ENCODE assay signal across 8 cellular contexts in genomic region chr17:68205808-68206563, GRCh38. TPM values are rescaled to one million over a fixed set of nuclear protein-coding genes. Genes with fewer than 3 reads are reported as not detected.
DNase-seq lines count a peak whose midpoint lies in the region; ATAC-seq and TF ChIP-seq lines count a peak whose summit lies in the region.
"Not testable (repeated sequence)": the region's sequence is repeated elsewhere in the genome, so short reads cannot be mapped to it uniquely, and the experiment has no call there.

No MANE protein-coding gene starts in this region.

- peak in 1 of 2 experiments; percentile 38 for DNase-seq in Caco-2
- peak; percentile 70 for DNase-seq in NCI-H69 (lab: John Stamatoyannopoulos, UW)
- not testable (repeated sequence) for DNase-seq in activated T-cell treated with anti-CD3 and anti-CD28 coated beads, Interleukin-2, amount 50 U/mL, for 4 hours; epithelial cell of esophagus (ENCODE audit: low read depth); stimulated activated naive B cell treated with anti-CD40 and anti-IgM and Interleukin-4, amounts not matched to agents 10 μg/mL and 1 μg/mL and 100 μg/mL, for 72 hours
- DNase-seq in medulla oblongata (ENCODE audit: extremely low spot score): peak; percentile 24

- H3K4me3 ChIP-seq in Caco-2 (ENCODE audit: low read depth, low read length): peak overlapping the region; percentile 91
- H3K4me3 ChIP-seq in epithelial cell of esophagus (ENCODE audit: low read length): peak overlapping the region; percentile 72

- not testable (repeated sequence) for H3K9me3 Mint-ChIP-seq in Caco-2 (ENCODE audit: unreplicated experiment); activated T-cell treated with anti-CD3 and anti-CD28 coated beads, Interleukin-2, amount 50 U/mL, for 4 hours; stimulated activated naive B cell treated with anti-CD40 and anti-IgM and Interleukin-4, amounts not matched to agents 10 μg/mL and 1 μg/mL and 100 μg/mL, for 72 hours

- not testable (repeated sequence) for H3K36me3 Mint-ChIP-seq in Caco-2 (ENCODE audit: insufficient read depth, unreplicated experiment)
- peaks cover 10% of the 10 kb centered on the region for H3K36me3 Mint-ChIP-seq in activated T-cell treated with anti-CD3 and anti-CD28 coated beads, Interleukin-2, amount 50 U/mL, for 4 hours (ENCODE audit: insufficient read depth)
- H3K36me3 Mint-ChIP-seq in stimulated activated naive B cell treated with anti-CD40 and anti-IgM and Interleukin-4, amounts not matched to agents 10 μg/mL and 1 μg/mL and 100 μg/mL, for 72 hours: peaks cover 23 to 38% of the 10 kb centered on the region in 2 donors

- ATAC-seq in GM21390 (IDR thresholded peaks at IDR 0.05; ENCODE audit: unreplicated experiment) (peak; percentile 32), HG03280 (IDR thresholded peaks at IDR 0.05; ENCODE audit: unreplicated experiment) (peak; percentile 37)
- peak; percentile 35 to 36 for ATAC-seq in activated T-cell treated with anti-CD3 and anti-CD28 coated beads, Interleukin-2, amount 50 U/mL, for 4 hours
- ATAC-seq in stimulated activated naive B cell treated with anti-CD40 and anti-IgM and Interleukin-4, amounts not matched to agents 10 μg/mL and 1 μg/mL and 100 μg/mL, for 72 hours (replicated peaks): peak; percentile 48 to 57

- not testable (repeated sequence) for BruUV-seq in Caco-2 (replicated peaks; lab: Mats Ljungman, UMichigan)

- not testable (repeated sequence) for TF ChIP-seq CTCF in Caco-2 (IDR thresholded peaks at IDR 0.05; ENCODE audit: insufficient read depth in 1 of 2, low read depth in 1 of 2, low read length in 1 of 2, severe bottlenecking in 1 of 2, unreplicated experiment in 1 of 2); epithelial cell of esophagus (IDR thresholded peaks at IDR 0.05; ENCODE audit: insufficient read depth, low read depth, low read length, missing control alignments)

- not testable (repeated sequence) for H3K27me3 Mint-ChIP-seq in Caco-2 (ENCODE audit: insufficient read depth, unreplicated experiment); activated T-cell treated with anti-CD3 and anti-CD28 coated beads, Interleukin-2, amount 50 U/mL, for 4 hours (ENCODE audit: low read depth); stimulated activated naive B cell treated with anti-CD40 and anti-IgM and Interleukin-4, amounts not matched to agents 10 μg/mL and 1 μg/mL and 100 μg/mL, for 72 hours

- not testable (repeated sequence) for H3K4me1 ChIP-seq in Caco-2

- H3K9me3 ChIP-seq in Caco-2: not testable (repeated sequence)

- H3K27me3 ChIP-seq in Caco-2 (replicated peaks; ENCODE audit: control insufficient read depth, insufficient read depth, low read length): not testable (repeated sequence)

- H3K4me1 Mint-ChIP-seq in Caco-2 (ENCODE audit: low read depth, unreplicated experiment): not testable (repeated sequence)
- H3K4me1 Mint-ChIP-seq in activated T-cell treated with anti-CD3 and anti-CD28 coated beads, Interleukin-2, amount 50 U/mL, for 4 hours (ENCODE audit: low read depth): peaks cover 34% of the 10 kb centered on the region
- H3K4me1 Mint-ChIP-seq in stimulated activated naive B cell treated with anti-CD40 and anti-IgM and Interleukin-4, amounts not matched to agents 10 μg/mL and 1 μg/mL and 100 μg/mL, for 72 hours: peaks cover 19 to 39% of the 10 kb centered on the region in 2 donors

- H3K27ac Mint-ChIP-seq in Caco-2 (ENCODE audit: unreplicated experiment): not testable (repeated sequence)
- H3K27ac Mint-ChIP-seq in stimulated activated naive B cell treated with anti-CD40 and anti-IgM and Interleukin-4, amounts not matched to agents 10 μg/mL and 1 μg/mL and 100 μg/mL, for 72 hours: peak overlapping the region; percentile 95

- H3K36me3 ChIP-seq in Caco-2 (ENCODE audit: control insufficient read depth, insufficient read depth, low read length): not testable (repeated sequence)

- POLR2A ChIA-PET in Caco-2 (lab: Charles Lee): not testable (repeated sequence)

- CTCF ChIA-PET in Caco-2 (lab: Charles Lee): interaction anchor here (1.3 kb wide), 1 partner anchor 41 kb away, joined by 4 read pairs; the partner anchor contains the start of gene AMZ2

- H3K4me3 Mint-ChIP-seq in Caco-2 (ENCODE audit: unreplicated experiment): peak overlapping the region; percentile 67
- peak overlapping the region; percentile 91 for H3K4me3 Mint-ChIP-seq in activated T-cell treated with anti-CD3 and anti-CD28 coated beads, Interleukin-2, amount 50 U/mL, for 4 hours
- peak overlapping the region; percentile 87 to 88 for H3K4me3 Mint-ChIP-seq in stimulated activated naive B cell treated with anti-CD40 and anti-IgM and Interleukin-4, amounts not matched to agents 10 μg/mL and 1 μg/mL and 100 μg/mL, for 72 hours

- intact Hi-C loops in Caco-2 (cut with micrococcal nuclease; ENCODE audit: unreplicated experiment): loop anchor here (1.0 kb wide), 2 partner anchors 34 to 230 kb away; no protein-coding TSS in a partner anchor

RNA-seq across cellular contexts. Expression of gene AMZ2, which starts 41.9 kb away (rescaled TPM):
- 52.2 and 60.2 TPM in 2 replicates for total RNA-seq in Caco-2 (2022)
- 10 to 100 TPM; 62.7 to 74.6 (median 72.8) TPM for total RNA-seq in activated T-cell treated with anti-CD3 and anti-CD28 coated beads, Interleukin-2, amount 50 U/mL, for 4 hours
